ENCODE assay signal across 9 cellular contexts in the genomic region with DNA sequence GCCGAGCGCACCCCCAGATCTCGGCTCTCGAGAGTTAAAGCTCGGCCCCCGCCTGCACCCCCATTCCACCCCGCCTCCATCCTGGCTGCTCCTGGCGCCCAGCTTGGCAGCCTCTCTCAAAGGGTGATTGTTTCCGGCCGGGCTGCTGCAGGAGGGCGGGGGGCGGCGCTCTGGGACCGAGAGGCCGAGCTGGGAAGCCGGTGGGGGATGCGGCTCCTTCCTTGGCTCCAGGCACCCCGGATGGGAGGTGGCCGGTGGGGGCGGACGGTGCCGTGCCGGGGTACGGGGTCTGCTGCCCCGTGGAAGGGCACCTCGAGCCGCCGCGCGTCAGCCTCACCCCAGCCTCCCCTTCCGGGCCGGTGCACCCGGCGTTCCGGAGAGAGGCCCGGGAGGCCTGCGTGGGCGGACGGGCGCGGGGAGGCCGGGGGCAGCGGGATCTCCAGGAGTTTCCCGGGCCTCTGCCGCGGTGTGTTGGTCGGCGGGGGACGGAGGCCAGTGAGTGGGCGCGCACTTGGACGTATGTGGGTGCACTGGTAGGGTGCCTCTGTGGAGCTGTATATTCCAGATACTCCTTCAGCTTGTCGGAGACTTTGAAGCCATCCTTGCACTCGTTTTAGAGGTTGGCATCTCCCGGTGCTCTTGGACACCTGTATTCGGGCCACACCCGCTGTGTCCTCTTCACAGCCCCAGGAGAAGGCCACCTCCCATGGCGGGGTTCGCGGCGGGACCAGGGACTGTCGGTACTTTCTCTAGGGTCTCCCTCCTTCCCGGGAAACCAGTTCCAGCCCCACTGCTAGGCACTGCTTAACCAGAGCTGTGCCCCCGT. TPM values are rescaled to one million over a fixed set of nuclear protein-coding genes. Genes with fewer than 3 reads are reported as not detected.
A peak's percentile ranks its signal among the peaks of the same experiment; 100 is the strongest.
DNase-seq lines count a peak whose midpoint lies in the region; ATAC-seq and TF ChIP-seq lines count a peak whose summit lies in the region.
"Had no signal": no experiment of that assay in that cellular context is flagged by ENCODE, and none has a peak within 500 bp of the region (broad histone marks: within the 10 kb centered on the region; RNA-seq: fewer than 3 reads in every experiment).

No MANE protein-coding gene starts in this region.

- peak; percentile 20; the same call in 1 of the 2 replicates for TF ChIP-seq CTCF in VCaP (conservative IDR thresholded peaks at IDR 0.05)
- TF ChIP-seq CTCF in esophagus squamous epithelium (IDR thresholded peaks at IDR 0.05) = no peak
- no peak for TF ChIP-seq CTCF in ovary (IDR thresholded peaks at IDR 0.05)

- intact Hi-C loops in esophagus squamous epithelium (cut with DNase I) = no loop called here
- intact Hi-C loops in ovary (cut with DNase I) = no loop called here

- H3K27me3 ChIP-seq in HAP-1 (ENCODE audit: low read depth) (peaks cover 27% of the 10 kb centered on the region), esophagus squamous epithelium (peaks cover 0 to 93% (median 21%) of the 10 kb centered on the region in 4 donors), ovary (no peaks in the 10 kb centered on the region)

- H3K4me1 ChIP-seq in HAP-1 = peaks cover 4% of the 10 kb centered on the region; the same call in 1 of the 2 replicates
- H3K4me1 ChIP-seq in esophagus squamous epithelium = peaks cover 11 to 18% (median 14%) of the 10 kb centered on the region in 3 donors
- H3K4me1 ChIP-seq in ovary (ENCODE audit: insufficient read depth) = peaks cover 4% of the 10 kb centered on the region

- no peak for ATAC-seq in GM21423 (IDR thresholded peaks at IDR 0.05; ENCODE audit: unreplicated experiment)

- peak; percentile 6 to 65 for DNase-seq in HAP-1 (ENCODE audit: low spot score in 2 of 2)
- DNase-seq in esophagus squamous epithelium (lab: John Stamatoyannopoulos, UW) = no peak
- DNase-seq in ovary = peak in 3 of 5 donors; percentile 38 to 46 (median 44)
- DNase-seq in NCI-H510A treated with DMSO at 0.1 percent for 48 hours (lab: John Stamatoyannopoulos, UW) = no peak
- DNase-seq in effector CD8-positive, alpha-beta T cell (lab: John Stamatoyannopoulos, UW) = no peak
- DNase-seq in HuH-7.5 (ENCODE audit: low spot score) = no peak

- H3K36me3 ChIP-seq in HAP-1 (replicated peaks) (no peaks in the 10 kb centered on the region), esophagus squamous epithelium (no peaks in the 10 kb centered on the region), ovary (no peaks in the 10 kb centered on the region)

- no peak for TF ChIP-seq EP300 in ovary (IDR thresholded peaks at IDR 0.05)

- in situ Hi-C loops in HAP-1 (cut with MboI; ENCODE audit: low sequenced_read_pairs) = no loop called here

- TF ChIP-seq POLR2A in esophagus squamous epithelium (IDR thresholded peaks at IDR 0.05) (no peak), ovary (IDR thresholded peaks at IDR 0.05) (no peak)

- H3K9me3 ChIP-seq in HAP-1 = no peaks in the 10 kb centered on the region
- no peaks in the 10 kb centered on the region for H3K9me3 ChIP-seq in esophagus squamous epithelium
- no peaks in the 10 kb centered on the region for H3K9me3 ChIP-seq in ovary

- H3K4me3 ChIP-seq in HAP-1 (peak overlapping the region; percentile 40), esophagus squamous epithelium (peak overlapping the region; percentile 19 to 65 (median 40)), ovary (peak overlapping the region; percentile 15)

- WGBS in esophagus squamous epithelium, 2 donors = 17% methylated on average over 4 of the region's 64 CpGs; no CpG with 5 or more reads in 1 of the 2 donors
- WGBS in ovary, 3 donors = 1 to 4% (median 2%) methylated on average over 45 to 64 of the region's 64 CpGs

- H3K27ac ChIP-seq in VCaP (peak overlapping the region; percentile 91), esophagus squamous epithelium (no peak overlapping the region), ovary (no peak overlapping the region)

RNA-seq across cellular contexts. Expression of a gene that starts 0.7 kb away (rescaled TPM):
- under 1 TPM in 3 of 4 donors, not detected in 1; 0.09 to 0.94 (median 0.38) TPM for total RNA-seq in esophagus squamous epithelium
- total RNA-seq in ovary = 1 to 10 TPM in 2 of 7 donors, under 1 TPM in 5; 0.18 to 1.4 (median 0.48) TPM
- under 1 TPM; 0.11 to 0.23 TPM for polyA plus RNA-seq in ovary
- total RNA-seq: dermis microvascular lymphatic vessel endothelial cell had no signal

Comparison
In these comparisons a context has a peak if more than half of its experiments do, and no peak if none do; other contexts are left out.
1. DNase-seq: peak in HAP-1 (2 of 2) and ovary (3 of 5); none in esophagus squamous epithelium (single experiment), NCI-H510A treated with DMSO at 0.1 percent for 48 hours (single experiment), effector CD8-positive, alpha-beta T cell (single experiment) and HuH-7.5 (single experiment).
2. Peak in every context shown above with its lines, with median percentiles within 50 percentile points of each other: H3K4me3 ChIP-seq.